20 cellular contexts compared by ENCODE assay signal in genomic region chr6:112469306-112469705, GRCh38.
DNase-seq lines count a peak whose midpoint lies in the region; ATAC-seq and TF ChIP-seq lines count a peak whose summit lies in the region.
"Had no signal": no experiment of that assay in that cellular context is flagged by ENCODE, and none has a peak within 500 bp of the region (broad histone marks: within the 10 kb centered on the region; RNA-seq: fewer than 3 reads in every experiment).

No MANE protein-coding gene starts in this region.

- no peaks in the 10 kb centered on the region for H4K20me1 ChIP-seq in SK-N-SH (ENCODE audit: insufficient read depth)

- CTCF ChIA-PET in SK-N-SH (lab: Yijun Ruan, JAX), result no interaction called here

- ATAC-seq in SK-N-SH treated with all-trans-retinoic acid at 6 μM for 48 hours, result no peak
- ATAC-seq: GM23338, K562, T-cell had no signal

- H2AFZ ChIP-seq in SK-N-SH (ENCODE audit: low read depth), result peak overlapping the region; percentile 57; the same call in 1 of the 2 replicates
- H2AFZ ChIP-seq: GM23338 had no signal

- POLR2A ChIA-PET in SK-N-SH (lab: Yijun Ruan, JAX), result no interaction called here

- no peak overlapping the region for H3K4me2 ChIP-seq in SK-N-SH
- H3K4me2 ChIP-seq: GM23338 had no signal

- no peaks in the 10 kb centered on the region for H3K79me2 ChIP-seq in SK-N-SH (ENCODE audit: insufficient read depth)

- H3K27ac ChIP-seq in SK-N-SH (ENCODE audit: low read depth in 2 of 2, low read length in 1 of 2) (peak overlapping the region in 1 of 2 experiments; percentile 37; a peak in 3 of 4 replicates), SJCRH30 (peak overlapping the region; percentile 33; the same call in 1 of the 2 replicates)
- H3K27ac ChIP-seq: 22Rv1 had no signal

- H3K4me1 Mint-ChIP-seq in nephron progenitor cell, result peaks cover 36% of the 10 kb centered on the region
- H3K4me1 Mint-ChIP-seq: CD14-positive monocyte, GM23338, T-cell had no signal

- WGBS in SK-N-SH (ENCODE audit: low lambda C conversion rate), result 79% methylated on average over 2 of the region's 2 CpGs

- H3K9me3 ChIP-seq in SK-N-SH (no peaks in the 10 kb centered on the region), SJCRH30 (replicated peaks) (no peaks in the 10 kb centered on the region; the same call in 1 of the 2 replicates)

- H3K9me3 Mint-ChIP-seq in nephron progenitor cell, result no peaks in the 10 kb centered on the region
- H3K9me3 Mint-ChIP-seq: GM23338, T-cell had no signal

- no peaks in the 10 kb centered on the region for H3K27me3 Mint-ChIP-seq in nephron progenitor cell (ENCODE audit: low read depth, poor library complexity)
- H3K27me3 Mint-ChIP-seq: T-cell had no signal

- H3K36me3 ChIP-seq in SK-N-SH (replicated peaks in 1 of 2; ENCODE audit: control insufficient read depth in 1 of 2, insufficient read depth in 2 of 2, low read length in 1 of 2) (no peaks in the 10 kb centered on the region), SJCRH30 (no peaks in the 10 kb centered on the region)

- no peak for TF ChIP-seq CTCF in SK-N-SH (IDR thresholded peaks at IDR 0.05)
- TF ChIP-seq CTCF in nephron progenitor cell (IDR thresholded peaks at IDR 0.05), result no peak

- H3K36me3 Mint-ChIP-seq in nephron progenitor cell (ENCODE audit: low read depth), result peaks cover 6% of the 10 kb centered on the region
- H3K36me3 Mint-ChIP-seq: CD14-positive monocyte, T-cell had no signal

- no peaks in the 10 kb centered on the region for H3K27me3 ChIP-seq in SK-N-SH (ENCODE audit: insufficient read depth)
- H3K27me3 ChIP-seq in SJCRH30, result no peaks in the 10 kb centered on the region

- peaks cover 0 to 3% of the 10 kb centered on the region in 2 experiments; a peak in 1 of 4 replicates for H3K4me1 ChIP-seq in SK-N-SH (ENCODE audit: control insufficient read depth in 1 of 2, insufficient read depth in 2 of 2, low read depth in 1 of 2, low read length in 1 of 2)
- peaks cover 20% of the 10 kb centered on the region for H3K4me1 ChIP-seq in SJCRH30

- no peak for TF ChIP-seq RAD21 in SK-N-SH (IDR thresholded peaks at IDR 0.05; ENCODE audit: low read length)

- peak overlapping the region; percentile 47 for H3K27ac Mint-ChIP-seq in nephron progenitor cell
- H3K27ac Mint-ChIP-seq: CD14-positive monocyte, GM23338, T-cell had no signal

- no peak for TF ChIP-seq EP300 in SK-N-SH (IDR thresholded peaks at IDR 0.05; ENCODE audit: borderline replicate concordance in 1 of 2, low read depth in 1 of 2, low read length in 1 of 2)

- H3K9ac ChIP-seq in SK-N-SH, result peak overlapping the region; percentile 21; the same call in 1 of the 2 replicates

- no peaks in the 10 kb centered on the region for H3F3A ChIP-seq in SK-N-SH (replicated peaks; ENCODE audit: insufficient read depth)

- H3K4me3 ChIP-seq in SK-N-SH (ENCODE audit: low read depth in 2 of 2, low read length in 1 of 2) (no peak overlapping the region), SJCRH30 (no peak overlapping the region)
- H3K4me3 ChIP-seq: GM23338, K562 had no signal

- DNase-seq in SK-N-SH (no peak), SJCRH30 (no peak), nephron progenitor cell (no peak), NCI-H446 treated with DMSO at 0.1 percent for 48 hours (lab: John Stamatoyannopoulos, UW) (no peak), NCI-H1048 (lab: John Stamatoyannopoulos, UW) (no peak), NCI-H1436 (lab: John Stamatoyannopoulos, UW) (no peak), NOMO-1 treated with DMSO at 0.1 percent for 48 hours (lab: John Stamatoyannopoulos, UW; ENCODE audit: unreplicated experiment) (no peak)
- DNase-seq: DMS79 treated with DMSO at 0.1 percent for 48 hours, GF-D8, MV-4-11, NCI-H1417, NCI-H187 treated with DMSO at 0.1 percent for 48 hours, NCI-H2227 treated with DMSO at 0.1 percent for 48 hours, NCI-H524 treated with DMSO at 0.1 percent for 48 hours, T-cell had no signal

- no peak overlapping the region for H3K4me3 Mint-ChIP-seq in nephron progenitor cell
- H3K4me3 Mint-ChIP-seq: CD14-positive monocyte, GM23338, T-cell had no signal

- H3K9me2 ChIP-seq in SK-N-SH, result no peaks in the 10 kb centered on the region

TF ChIP-seq in SK-N-SH, 30 proteins besides CTCF, POLR2A, EP300 and RAD21 (continues in another document):
- TF ChIP-seq, protein P1, sequence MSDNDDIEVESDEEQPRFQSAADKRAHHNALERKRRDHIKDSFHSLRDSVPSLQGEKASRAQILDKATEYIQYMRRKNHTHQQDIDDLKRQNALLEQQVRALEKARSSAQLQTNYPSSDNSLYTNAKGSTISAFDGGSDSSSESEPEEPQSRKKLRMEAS (IDR thresholded peaks at IDR 0.05; ENCODE audit: low read depth), result no peak
- TF ChIP-seq CHD2 (IDR thresholded peaks at IDR 0.05; ENCODE audit: low read length, partially characterized antibody) (no peak), TCF12 (IDR thresholded peaks at IDR 0.05) (no peak), FOXM1 (IDR thresholded peaks at IDR 0.05; ENCODE audit: low read depth) (no peak), RCOR1 (IDR thresholded peaks at IDR 0.05; ENCODE audit: low read length) (no peak)
- TF ChIP-seq, protein P2, sequence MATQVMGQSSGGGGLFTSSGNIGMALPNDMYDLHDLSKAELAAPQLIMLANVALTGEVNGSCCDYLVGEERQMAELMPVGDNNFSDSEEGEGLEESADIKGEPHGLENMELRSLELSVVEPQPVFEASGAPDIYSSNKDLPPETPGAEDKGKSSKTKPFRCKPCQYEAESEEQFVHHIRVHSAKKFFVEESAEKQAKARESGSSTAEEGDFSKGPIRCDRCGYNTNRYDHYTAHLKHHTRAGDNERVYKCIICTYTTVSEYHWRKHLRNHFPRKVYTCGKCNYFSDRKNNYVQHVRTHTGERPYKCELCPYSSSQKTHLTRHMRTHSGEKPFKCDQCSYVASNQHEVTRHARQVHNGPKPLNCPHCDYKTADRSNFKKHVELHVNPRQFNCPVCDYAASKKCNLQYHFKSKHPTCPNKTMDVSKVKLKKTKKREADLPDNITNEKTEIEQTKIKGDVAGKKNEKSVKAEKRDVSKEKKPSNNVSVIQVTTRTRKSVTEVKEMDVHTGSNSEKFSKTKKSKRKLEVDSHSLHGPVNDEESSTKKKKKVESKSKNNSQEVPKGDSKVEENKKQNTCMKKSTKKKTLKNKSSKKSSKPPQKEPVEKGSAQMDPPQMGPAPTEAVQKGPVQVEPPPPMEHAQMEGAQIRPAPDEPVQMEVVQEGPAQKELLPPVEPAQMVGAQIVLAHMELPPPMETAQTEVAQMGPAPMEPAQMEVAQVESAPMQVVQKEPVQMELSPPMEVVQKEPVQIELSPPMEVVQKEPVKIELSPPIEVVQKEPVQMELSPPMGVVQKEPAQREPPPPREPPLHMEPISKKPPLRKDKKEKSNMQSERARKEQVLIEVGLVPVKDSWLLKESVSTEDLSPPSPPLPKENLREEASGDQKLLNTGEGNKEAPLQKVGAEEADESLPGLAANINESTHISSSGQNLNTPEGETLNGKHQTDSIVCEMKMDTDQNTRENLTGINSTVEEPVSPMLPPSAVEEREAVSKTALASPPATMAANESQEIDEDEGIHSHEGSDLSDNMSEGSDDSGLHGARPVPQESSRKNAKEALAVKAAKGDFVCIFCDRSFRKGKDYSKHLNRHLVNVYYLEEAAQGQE (IDR thresholded peaks at IDR 0.05; ENCODE audit: low read depth, low read length), result no peak

TF ChIP-seq in SK-N-SH treated with all-trans-retinoic acid at 6 μM for 48 hours, 23 proteins besides CTCF, POLR2A, EP300 and RAD21:
- no peak for TF ChIP-seq BACH2 (CRISPR knock-in tag; IDR thresholded peaks at IDR 0.05; ENCODE audit: borderline replicate concordance)
- no peak for TF ChIP-seq TOX (CRISPR knock-in tag; IDR thresholded peaks at IDR 0.05; ENCODE audit: borderline replicate concordance)
- TF ChIP-seq ZNF8 (CRISPR knock-in tag; IDR thresholded peaks at IDR 0.05), result no peak
